In genomic region chr6:19382676-19383075, GRCh38 we compare ENCODE assay signal across 30 cellular contexts.
DNase-seq lines count a peak whose midpoint lies in the region; ATAC-seq, FAIRE-seq and TF ChIP-seq lines count a peak whose summit lies in the region.
"Had no signal": no experiment of that assay in that cellular context is flagged by ENCODE, and none has a peak within 500 bp of the region (broad histone marks: within the 10 kb centered on the region; RNA-seq: fewer than 3 reads in every experiment).

No MANE protein-coding gene starts in this region.

- no peaks in the 10 kb centered on the region for H3K27me3 Mint-ChIP-seq in GM23338 (ENCODE audit: insufficient read depth, low read depth, poor library complexity)
- H3K27me3 Mint-ChIP-seq: activated CD4-positive, alpha-beta T cell treated with anti-CD3 and anti-CD28 coated beads for 36 hours; activated CD8-positive, alpha-beta T cell treated with anti-CD3 and anti-CD28 coated beads for 36 hours; activated naive CD4-positive, alpha-beta T cell treated with anti-CD3 and anti-CD28 coated beads, Interleukin-2, amount 10 ng/mL, durations not matched to agents 7 days and 5 days; dendritic cell treated with granulocyte-macrophage colony-stimulating factor and Interleukin-4, amounts not matched to agents 40 ng/mL and 50 ng/mL, for 4 days had no signal

- H3F3A ChIP-seq in GM23338 (replicated peaks; ENCODE audit: low read depth) = no peaks in the 10 kb centered on the region

- no peak overlapping the region for H3K27ac Mint-ChIP-seq in GM23338
- H3K27ac Mint-ChIP-seq: activated CD4-positive, alpha-beta T cell treated with anti-CD3 and anti-CD28 coated beads for 36 hours; activated CD8-positive, alpha-beta T cell treated with anti-CD3 and anti-CD28 coated beads for 36 hours; activated naive CD4-positive, alpha-beta T cell treated with anti-CD3 and anti-CD28 coated beads, Interleukin-2, amount 10 ng/mL, durations not matched to agents 7 days and 5 days; dendritic cell treated with granulocyte-macrophage colony-stimulating factor and Interleukin-4, amounts not matched to agents 40 ng/mL and 50 ng/mL, for 4 days; endodermal cell; naive thymus-derived CD8-positive, alpha-beta T cell had no signal

- H3K27ac ChIP-seq in GM23338 (ENCODE audit: low read depth) (no peak overlapping the region), foreskin keratinocyte (no peak overlapping the region)
- H3K27ac ChIP-seq: BLaER1, body of pancreas, KMS-11, lower lobe of right lung, sigmoid colon, tibial artery, vagina had no signal

- H3K27me3 ChIP-seq in GM23338 (ENCODE audit: insufficient read depth) (no peaks in the 10 kb centered on the region), foreskin keratinocyte (no peaks in the 10 kb centered on the region)
- H3K27me3 ChIP-seq: adrenal gland, BLaER1, body of pancreas, sigmoid colon, tibial artery, vagina had no signal

- DNase-seq in GM23338 (ENCODE audit: low spot score) (no peak), NCI-H146 (lab: John Stamatoyannopoulos, UW) (peak; percentile 42), NCI-H748 (lab: John Stamatoyannopoulos, UW; ENCODE audit: unreplicated experiment) (peak; percentile 43), foreskin keratinocyte (no peak), MV-4-11 (lab: John Stamatoyannopoulos, UW) (no peak), Kasumi-1 (lab: John Stamatoyannopoulos, UW) (no peak)
- DNase-seq: activated CD4-positive, alpha-beta T cell treated with anti-CD3 and anti-CD28 coated beads for 36 hours; activated CD8-positive, alpha-beta T cell treated with anti-CD3 and anti-CD28 coated beads for 36 hours; activated naive CD4-positive, alpha-beta T cell treated with anti-CD3 and anti-CD28 coated beads, Interleukin-2, amount 10 ng/mL, durations not matched to agents 7 days and 5 days; adrenal gland; DMS79; endodermal cell; foreskin fibroblast; lower lobe of right lung; naive thymus-derived CD8-positive, alpha-beta T cell; NCI-H187 treated with DMSO at 0.1 percent for 48 hours; NCI-H526; sigmoid colon; stimulated activated CD4-positive, alpha-beta T cell treated with anti-CD3 and anti-CD28 coated beads, Interleukin-4, amount 100 ng/mL, for 1 hour; T-helper 9 cell; tibial artery had no signal

- TF ChIP-seq CTCF in GM23338 (conservative IDR thresholded peaks at IDR 0.05; ENCODE audit: low read depth in 2 of 2) (no peak), foreskin keratinocyte (conservative IDR thresholded peaks at IDR 0.05) (no peak)

- H4K20me1 ChIP-seq in GM23338 (replicated peaks; ENCODE audit: insufficient read depth) = no peaks in the 10 kb centered on the region
- H4K20me1 ChIP-seq: BLaER1 had no signal

- peak; percentile 88 for FAIRE-seq in islet of Langerhans (lab: Jason Lieb, UNC)
- FAIRE-seq: G401.6 had no signal

- no peak overlapping the region for H3K4me3 ChIP-seq in GM23338
- H3K4me3 ChIP-seq: adrenal gland, BLaER1, body of pancreas, HAP-1, lower lobe of right lung, sigmoid colon, tibial artery, vagina had no signal

- H3K4me1 ChIP-seq in GM23338 (ENCODE audit: insufficient read depth) = no peaks in the 10 kb centered on the region; the same call in 1 of the 2 replicates
- peaks cover 6% of the 10 kb centered on the region for H3K4me1 ChIP-seq in foreskin keratinocyte
- H3K4me1 ChIP-seq: adrenal gland, BLaER1, body of pancreas, HAP-1, lower lobe of right lung, sigmoid colon had no signal

- ATAC-seq in GM23338 = no peak
- no peak for ATAC-seq in foreskin keratinocyte
- ATAC-seq: activated CD4-positive, alpha-beta T cell treated with anti-CD3 and anti-CD28 coated beads for 36 hours; activated CD8-positive, alpha-beta T cell treated with anti-CD3 and anti-CD28 coated beads for 36 hours; body of pancreas; esophagus mucosa; lower lobe of right lung; naive thymus-derived CD8-positive, alpha-beta T cell had no signal

- H3K79me2 ChIP-seq in GM23338 (replicated peaks; ENCODE audit: insufficient read depth) = no peaks in the 10 kb centered on the region

- no peak overlapping the region for H3K4me2 ChIP-seq in GM23338
- H3K4me2 ChIP-seq: BLaER1, KMS-11 had no signal

- H3K4me3 Mint-ChIP-seq in GM23338 = no peak overlapping the region
- H3K4me3 Mint-ChIP-seq: activated CD4-positive, alpha-beta T cell treated with anti-CD3 and anti-CD28 coated beads for 36 hours; activated CD8-positive, alpha-beta T cell treated with anti-CD3 and anti-CD28 coated beads for 36 hours; activated naive CD4-positive, alpha-beta T cell treated with anti-CD3 and anti-CD28 coated beads, Interleukin-2, amount 10 ng/mL, durations not matched to agents 7 days and 5 days; dendritic cell treated with granulocyte-macrophage colony-stimulating factor and Interleukin-4, amounts not matched to agents 40 ng/mL and 50 ng/mL, for 4 days; endodermal cell; naive thymus-derived CD8-positive, alpha-beta T cell had no signal

- no peaks in the 10 kb centered on the region for H3K9me2 ChIP-seq in GM23338 (ENCODE audit: insufficient read depth)

- H3K36me3 Mint-ChIP-seq in GM23338 (ENCODE audit: low read depth) = peaks cover 4% of the 10 kb centered on the region; the same call in 2 of the 3 replicates
- H3K36me3 Mint-ChIP-seq: activated naive CD4-positive, alpha-beta T cell treated with anti-CD3 and anti-CD28 coated beads, Interleukin-2, amount 10 ng/mL, durations not matched to agents 7 days and 5 days; naive thymus-derived CD8-positive, alpha-beta T cell had no signal

- H3K9me3 Mint-ChIP-seq in GM23338 = peaks cover 9% of the 10 kb centered on the region; the same call in 1 of the 3 replicates
- H3K9me3 Mint-ChIP-seq: activated naive CD4-positive, alpha-beta T cell treated with anti-CD3 and anti-CD28 coated beads, Interleukin-2, amount 10 ng/mL, durations not matched to agents 7 days and 5 days had no signal

- H2AFZ ChIP-seq in GM23338 = 0 out of 2 replicates have a peak overlapping the region, but pooled peaks have one; percentile 28

- peaks cover 4% of the 10 kb centered on the region; the same call in 2 of the 3 replicates for H3K4me1 Mint-ChIP-seq in GM23338
- H3K4me1 Mint-ChIP-seq: activated CD4-positive, alpha-beta T cell treated with anti-CD3 and anti-CD28 coated beads for 36 hours; activated naive CD4-positive, alpha-beta T cell treated with anti-CD3 and anti-CD28 coated beads, Interleukin-2, amount 10 ng/mL, durations not matched to agents 7 days and 5 days; endodermal cell; naive thymus-derived CD8-positive, alpha-beta T cell had no signal

- H3K36me3 ChIP-seq in GM23338 (ENCODE audit: insufficient read depth) = no peaks in the 10 kb centered on the region
- H3K36me3 ChIP-seq: adrenal gland, BLaER1, HAP-1, lower lobe of right lung, sigmoid colon, tibial artery, vagina had no signal

TF ChIP-seq in GM23338, 12 proteins besides CTCF, POLR2A, EP300 and RAD21:
- TF ChIP-seq REST (IDR thresholded peaks at IDR 0.05; ENCODE audit: unreplicated experiment) (no peak), JUNB (IDR thresholded peaks at IDR 0.05; ENCODE audit: unreplicated experiment) (no peak), NANOG (IDR thresholded peaks at IDR 0.05; ENCODE audit: borderline replicate concordance) (no peak), CREB1 (CRISPR knock-in tag; IDR thresholded peaks at IDR 0.05; ENCODE audit: low read depth) (no peak), EZH2 (IDR thresholded peaks at IDR 0.05; ENCODE audit: low read depth, unreplicated experiment) (no peak)

Comparison
In these comparisons a context has a peak if more than half of its experiments do, and no peak if none do; other contexts are left out.
1. DNase-seq: peak in NCI-H146 (single experiment) and NCI-H748 (single experiment); none in GM23338 (single experiment), foreskin keratinocyte (0 of 2), MV-4-11 (single experiment) and Kasumi-1 (0 of 2).